8 cellular contexts compared by ENCODE assay signal in genomic region chr4:16227462-16227868, GRCh38. TPM values are rescaled to one million over a fixed set of nuclear protein-coding genes. Genes with fewer than 3 reads are reported as not detected.
DNase-seq lines count a peak whose midpoint lies in the region; ATAC-seq and TF ChIP-seq lines count a peak whose summit lies in the region.

No MANE protein-coding gene starts in this region.

- ATAC-seq in GM21515 (IDR thresholded peaks at IDR 0.05; ENCODE audit: unreplicated experiment) (peak; percentile 0), HG03280 (IDR thresholded peaks at IDR 0.05; ENCODE audit: unreplicated experiment) (no peak), GM18505 (IDR thresholded peaks at IDR 0.05; ENCODE audit: unreplicated experiment) (no peak)

- WGBS in lower leg skin, 2 donors: 4% methylated on average over 20 of the region's 20 CpGs

- peak overlapping the region; percentile 95 for H3K27ac Mint-ChIP-seq in dendritic cell treated with granulocyte-macrophage colony-stimulating factor and Interleukin-4, amounts not matched to agents 40 ng/mL and 50 ng/mL, for 4 days

- no peaks in the 10 kb centered on the region for H3K36me3 ChIP-seq in BE2C

- no peak for DNase-seq in BE2C
- peak; percentile 45 for DNase-seq in SK-MEL-5 (ENCODE audit: low read depth, low spot score)
- peak; percentile 32 to 88 for DNase-seq in lower leg skin (ENCODE audit: low spot score in 2 of 2)

- TF ChIP-seq CTCF in BE2C (IDR thresholded peaks at IDR 0.05; ENCODE audit: low read depth, low read length) (no peak), lower leg skin (IDR thresholded peaks at IDR 0.05) (no peak)

- peak overlapping the region; percentile 91 for H3K4me3 Mint-ChIP-seq in dendritic cell treated with granulocyte-macrophage colony-stimulating factor and Interleukin-4, amounts not matched to agents 40 ng/mL and 50 ng/mL, for 4 days

- no peaks in the 10 kb centered on the region for H3K27me3 Mint-ChIP-seq in dendritic cell treated with granulocyte-macrophage colony-stimulating factor and Interleukin-4, amounts not matched to agents 40 ng/mL and 50 ng/mL, for 4 days

- peak overlapping the region; percentile 84 for H3K4me3 ChIP-seq in BE2C (ENCODE audit: low read depth, low read length)
- peak overlapping the region; percentile 86 for H3K4me3 ChIP-seq in lower leg skin (ENCODE audit: low read depth, poor library complexity, severe bottlenecking)

- H3K9me3 Mint-ChIP-seq in dendritic cell treated with granulocyte-macrophage colony-stimulating factor and Interleukin-4, amounts not matched to agents 40 ng/mL and 50 ng/mL, for 4 days: no peaks in the 10 kb centered on the region

- no peaks in the 10 kb centered on the region for H3K27me3 ChIP-seq in BE2C

- TF ChIP-seq POLR2A in lower leg skin (IDR thresholded peaks at IDR 0.05) (no peak), GM18505 (IDR thresholded peaks at IDR 0.05; ENCODE audit: borderline replicate concordance, extremely low read depth, insufficient read depth, insufficient read length) (no peak)

- in situ Hi-C loops in SK-MEL-5 (cut with HindIII; ENCODE audit: low pct_unique_long_range_greater_than_20kb, low sequenced_read_pairs): no loop called here

- no peaks in the 10 kb centered on the region; the same call in 1 of the 2 replicates for H3K4me1 ChIP-seq in BE2C

- H3K4me1 Mint-ChIP-seq in dendritic cell treated with granulocyte-macrophage colony-stimulating factor and Interleukin-4, amounts not matched to agents 40 ng/mL and 50 ng/mL, for 4 days (ENCODE audit: low read depth): peaks cover 37% of the 10 kb centered on the region

- H3K36me3 Mint-ChIP-seq in dendritic cell treated with granulocyte-macrophage colony-stimulating factor and Interleukin-4, amounts not matched to agents 40 ng/mL and 50 ng/mL, for 4 days (ENCODE audit: low read depth): peaks cover 23% of the 10 kb centered on the region

- H3K27ac ChIP-seq in temporal lobe (ENCODE audit: low read depth, low read length): peak overlapping the region; percentile 87

- intact Hi-C loops in dendritic cell treated with granulocyte-macrophage colony-stimulating factor and Interleukin-4, amounts not matched to agents 40 ng/mL and 50 ng/mL, for 4 days (cut with micrococcal nuclease): loop anchor here (5.0 kb wide), 1 partner anchor 35 kb away; no protein-coding TSS in a partner anchor
- intact Hi-C loops in lower leg skin (cut with DNase I; ENCODE audit: low total_unique reads): no loop called here

- no peaks in the 10 kb centered on the region for H3K9me3 ChIP-seq in BE2C

RNA-seq across cellular contexts. Expression of gene TAPT1, which starts 1.2 kb away (rescaled TPM):
- 18.3 TPM for polyA plus RNA-seq in BE2C (2012; ENCODE audit: insufficient read depth, insufficient read length, low read depth)
- 11.3 and 12.5 TPM in 2 replicates for total RNA-seq in SK-MEL-5 (2014; rRNA removed; shearing (Covaris generic))
- 8.2 and 10.6 TPM in 2 replicates for polyA plus RNA-seq in SK-MEL-5 (2015; cell fraction: cytosol; rRNA removed)
- polyA plus RNA-seq in SK-MEL-5 (2015; cell fraction: nucleus; rRNA removed): 28.3 and 31.9 TPM in 2 replicates
- total RNA-seq in lower leg skin: 10 to 100 TPM; 10.5 to 31.0 (median 18.7) TPM
- total RNA-seq in temporal lobe: 80.4 TPM
